22 cellular contexts compared by ENCODE assay signal in the genomic region with DNA sequence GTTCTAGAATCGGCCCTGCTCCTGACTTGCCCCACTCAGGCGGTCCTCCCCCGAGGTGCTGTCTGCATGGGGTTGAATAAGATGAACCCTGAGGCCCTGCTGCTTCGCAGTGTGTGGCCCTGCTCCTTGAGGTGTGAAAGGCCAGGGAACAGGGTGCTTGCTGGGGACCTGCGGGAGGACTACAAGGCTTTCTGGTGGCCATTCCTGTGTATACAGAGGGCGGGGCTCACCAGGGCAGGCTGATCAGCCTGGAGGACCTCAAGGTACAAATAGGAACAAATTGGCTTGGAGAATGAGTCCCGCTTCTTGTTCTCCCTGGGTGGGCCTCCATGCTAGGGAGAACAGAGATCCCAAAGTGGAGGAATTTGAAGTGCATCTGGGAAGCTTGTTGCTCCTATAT. TPM values are rescaled to one million over a fixed set of nuclear protein-coding genes. Genes with fewer than 3 reads are reported as not detected.
DNase-seq lines count a peak whose midpoint lies in the region; ATAC-seq, FAIRE-seq and TF ChIP-seq lines count a peak whose summit lies in the region.
"Had no signal": no experiment of that assay in that cellular context is flagged by ENCODE, and none has a peak within 500 bp of the region (broad histone marks: within the 10 kb centered on the region; RNA-seq: fewer than 3 reads in every experiment).

No MANE protein-coding gene starts in this region.

- H3K27me3 ChIP-seq in Karpas-422 (ENCODE audit: low read length) (no peaks in the 10 kb centered on the region), H1 (replicated peaks in 1 of 4; ENCODE audit: control insufficient read depth in 3 of 4, extremely low read depth in 1 of 4, insufficient read depth in 3 of 4, low read length in 3 of 4) (no peaks in the 10 kb centered on the region)
- H3K27me3 ChIP-seq: BLaER1 had no signal

- H2BK20ac ChIP-seq in H1 (ENCODE audit: low read length), result no peak overlapping the region

- H3K4me3 ChIP-seq in Karpas-422 (ENCODE audit: low read length) (no peak overlapping the region), H1 (ENCODE audit: extremely low read depth in 1 of 4, insufficient read depth in 2 of 4, low read depth in 3 of 4, low read length in 4 of 4) (no peak overlapping the region)
- H3K4me3 ChIP-seq: BLaER1 had no signal

- no peak overlapping the region for H2BK12ac ChIP-seq in H1 (ENCODE audit: low read depth, low read length)

- no peak overlapping the region for H2BK15ac ChIP-seq in H1 (ENCODE audit: low read length)

- H2BK120ac ChIP-seq in H1 (replicated peaks; ENCODE audit: low read depth, low read length), result no peak overlapping the region

- H3K14ac ChIP-seq in H1 (ENCODE audit: insufficient read length), result no peak overlapping the region

- peaks cover 25% of the 10 kb centered on the region for H3K4me1 ChIP-seq in Karpas-422 (ENCODE audit: low read length)
- peaks cover 0 to under 1% (median 0%) of the 10 kb centered on the region in 4 experiments; a peak in 1 of 7 replicates for H3K4me1 ChIP-seq in H1 (replicated peaks in 1 of 4; ENCODE audit: control insufficient read depth in 3 of 4, insufficient read depth in 4 of 4, low read length in 3 of 4)
- H3K4me1 ChIP-seq: BE2C had no signal

- no peaks in the 10 kb centered on the region; the same call in 1 of the 2 replicates for H3K23me2 ChIP-seq in H1 (ENCODE audit: low read depth, low read length)

- peak overlapping the region; percentile 13; the same call in 1 of the 2 replicates for H2BK5ac ChIP-seq in H1 (ENCODE audit: low read depth, low read length)

- no peaks in the 10 kb centered on the region for H4K20me1 ChIP-seq in Karpas-422 (ENCODE audit: insufficient read depth, low read depth, low read length)
- H4K20me1 ChIP-seq in H1 (replicated peaks in 1 of 2; ENCODE audit: control insufficient read depth in 1 of 2, insufficient read depth in 2 of 2, low read length in 2 of 2), result no peaks in the 10 kb centered on the region
- H4K20me1 ChIP-seq: BLaER1 had no signal

- no peaks in the 10 kb centered on the region for H3K9me3 ChIP-seq in Karpas-422 (ENCODE audit: low read length)
- no peaks in the 10 kb centered on the region for H3K9me3 ChIP-seq in H1 (ENCODE audit: insufficient read depth in 2 of 2, low read depth in 1 of 2, low read length in 1 of 2)
- H3K9me3 ChIP-seq: BE2C, BLaER1 had no signal

- H3K18ac ChIP-seq in H1 (ENCODE audit: extremely low read depth, low read length), result no peak overlapping the region

- no peaks in the 10 kb centered on the region for H3K79me1 ChIP-seq in H1 (ENCODE audit: low read depth, low read length)

- H4K5ac ChIP-seq in H1 (ENCODE audit: insufficient read length, low read depth, low read length), result no peak overlapping the region

- TF ChIP-seq CTCF in H1 (IDR thresholded peaks at IDR 0.05; ENCODE audit: control extremely low read depth in 1 of 3, insufficient read depth in 1 of 3, low read depth in 1 of 3, low read length in 3 of 3), result no peak

- no peak overlapping the region for H3K56ac ChIP-seq in H1 (replicated peaks; ENCODE audit: insufficient read length, low read depth, low read length)

- TF ChIP-seq POLR2A in H1 (IDR thresholded peaks at IDR 0.05; ENCODE audit: control extremely low read depth in 1 of 2, low read depth in 2 of 2, low read length in 2 of 2), result no peak

- H2AFZ ChIP-seq in Karpas-422 (ENCODE audit: low read length) (no peak overlapping the region), H1 (ENCODE audit: low read length) (no peak overlapping the region)

- CTCF ChIA-PET in H1 (lab: Charles Lee; ENCODE audit: partially characterized antibody), result interaction anchor here (1.0 kb wide), 1 partner anchor 28 kb away, joined by 5 read pairs; no protein-coding TSS in a partner anchor

- H3K9ac ChIP-seq in Karpas-422 (ENCODE audit: low read length), result no peak overlapping the region
- no peak overlapping the region for H3K9ac ChIP-seq in H1 (replicated peaks in 1 of 4; ENCODE audit: extremely low read depth in 1 of 4, low read depth in 3 of 4, low read length in 3 of 4)
- H3K9ac ChIP-seq: BLaER1 had no signal

- WGBS in H1 (ENCODE audit: extremely low coverage in 1 of 2, insufficient coverage in 1 of 2, insufficient read length in 1 of 2, insufficient replicate concordance in 2 of 2, low coverage in 1 of 2, low lambda C conversion rate in 2 of 2, missing lambda C conversion rate in 1 of 2), 2 experiments, result 84% methylated on average over 7 of the region's 7 CpGs; no CpG with 5 or more reads in 1 of the 2 experiments

- no peak overlapping the region for H4K91ac ChIP-seq in H1 (replicated peaks; ENCODE audit: insufficient read length, low read length)

- H3K79me2 ChIP-seq in Karpas-422 (ENCODE audit: low read length) (no peaks in the 10 kb centered on the region), H1 (ENCODE audit: control insufficient read depth in 1 of 2, insufficient read depth in 2 of 2, low read length in 2 of 2) (no peaks in the 10 kb centered on the region)

- no peak overlapping the region for H3K27ac ChIP-seq in Karpas-422 (ENCODE audit: low read length)
- no peak overlapping the region for H3K27ac ChIP-seq in H1 (ENCODE audit: low read depth, low read length)
- H3K27ac ChIP-seq: BLaER1 had no signal

- no peak for TF ChIP-seq EP300 in H1 (IDR thresholded peaks at IDR 0.05; ENCODE audit: borderline replicate concordance in 1 of 2, low read depth in 2 of 2, low read length in 2 of 2)

- ATAC-seq in SK-N-SH treated with all-trans-retinoic acid at 6 μM for 48 hours, result no peak
- ATAC-seq in GM18858 (IDR thresholded peaks at IDR 0.05; ENCODE audit: unreplicated experiment), result no peak
- ATAC-seq in GM19328 (IDR thresholded peaks at IDR 0.05; ENCODE audit: unreplicated experiment), result no peak

- H3K4ac ChIP-seq in H1 (replicated peaks; ENCODE audit: insufficient read length, low read depth, low read length), result no peak overlapping the region

- no peak overlapping the region for H2AK5ac ChIP-seq in H1 (ENCODE audit: low read depth, low read length)

- TF ChIP-seq RAD21 in H1 (IDR thresholded peaks at IDR 0.05 in 1 of 2, conservative IDR thresholded peaks at IDR 0.05 in 1 of 2; ENCODE audit: low read depth in 2 of 2, low read length in 2 of 2), result no peak

- H4K8ac ChIP-seq in H1 (ENCODE audit: extremely low read depth, insufficient read depth, low read length), result no peak overlapping the region

- H3K4me2 ChIP-seq in Karpas-422 (ENCODE audit: low read depth, low read length, poor library complexity, severe bottlenecking) (no peak overlapping the region), H1 (ENCODE audit: insufficient read depth in 1 of 2, low read depth in 2 of 2, low read length in 2 of 2) (no peak overlapping the region)
- H3K4me2 ChIP-seq: BLaER1 had no signal

- POLR2A ChIA-PET in H1 (lab: Charles Lee; ENCODE audit: partially characterized antibody), result no interaction called here

- H3K36me3 ChIP-seq in Karpas-422 (ENCODE audit: insufficient read depth, low read length) (no peaks in the 10 kb centered on the region), H1 (ENCODE audit: control insufficient read depth in 2 of 4, insufficient read depth in 4 of 4, low read length in 3 of 4) (no peaks in the 10 kb centered on the region)
- H3K36me3 ChIP-seq: BE2C, BLaER1 had no signal

- H3K23ac ChIP-seq in H1 (ENCODE audit: insufficient read length), result no peak overlapping the region

- no peak for FAIRE-seq in H1 (lab: Jason Lieb, UNC)
- FAIRE-seq: A204.1, D721Med, G401.6, GM12891 had no signal

- H3K9me2 ChIP-seq in Karpas-422 (replicated peaks; ENCODE audit: insufficient read depth, low read length), result no peaks in the 10 kb centered on the region

- DNase-seq in Karpas-422 (peak; percentile 30), H1 (ENCODE audit: low read depth in 1 of 2, low spot score in 2 of 2) (no peak), mesenteric fat pad (ENCODE audit: low spot score) (peak; percentile 47), hypothalamus (lab: John Stamatoyannopoulos, UW) (no peak)
- DNase-seq: 8988T; ACHN; BE2C; C1 segment of cervical spinal cord; CD4-positive, alpha-beta memory T cell; CD4-positive, CD25-positive, alpha-beta regulatory T cell; CD8-positive, alpha-beta memory T cell; COR-L47; DMS79 treated with DMSO at 0.1 percent for 48 hours; GF-D8 had no signal

RNA-seq across cellular contexts. Expression of a gene that starts 5.7 kb away (rescaled TPM):
- 1.5 and 5.2 TPM in 2 replicates for total RNA-seq in Karpas-422 (2014; rRNA removed; shearing (Covaris generic); ENCODE audit: low replicate concordance)
- 2.8 and 3.3 TPM in 2 replicates for total RNA-seq in H1 (2021; fragmentation: NEBNext Ultra II Directional; extraction: Animal tissue kit (Norgen Biotek cat#: 25700))
- 1.9 TPM in 2 replicates for polyA plus RNA-seq in H1 (2011; rRNA removed)
- polyA plus RNA-seq in H1 (2011; cell fraction: cytosol; rRNA removed), result 2.6 TPM
- 2.8 TPM for polyA plus RNA-seq in H1 (2011; cell fraction: nucleus; rRNA removed)
- polyA plus RNA-seq in H1 (2012, experiment 1 of 2), result 1.9 to 2.4 TPM (median 2.1 TPM) in 4 replicates
- 2.3 TPM for polyA plus RNA-seq in H1 (2012, experiment 2 of 2)
- 2.2 TPM for polyA plus RNA-seq in H1 (2013, experiment 1 of 2)
- polyA plus RNA-seq in H1 (2013, experiment 2 of 2), result 1.7 TPM
- 1.1 and 1.7 TPM in 2 replicates for polyA minus RNA-seq in H1 (2011; rRNA and poly(A)+ RNA removed)
- polyA minus RNA-seq in H1 (2011; cell fraction: cytosol; rRNA and poly(A)+ RNA removed), result 2.1 TPM
- 5.0 TPM for polyA minus RNA-seq in H1 (2011; cell fraction: nucleus; rRNA and poly(A)+ RNA removed)
- 113 TPM for total RNA-seq in mesenteric fat pad

RNA-seq across cellular contexts. Expression of a gene that starts 25.7 kb away (rescaled TPM):
- 66.5 and 85.9 TPM in 2 replicates for total RNA-seq in Karpas-422 (2014; rRNA removed; shearing (Covaris generic); ENCODE audit: low replicate concordance)
- 6.0 and 6.6 TPM in 2 replicates for total RNA-seq in H1 (2021; fragmentation: NEBNext Ultra II Directional; extraction: Animal tissue kit (Norgen Biotek cat#: 25700))
- 9.8 and 10.6 TPM in 2 replicates for polyA plus RNA-seq in H1 (2011; rRNA removed)
- polyA plus RNA-seq in H1 (2011; cell fraction: cytosol; rRNA removed), result 6.9 TPM
- polyA plus RNA-seq in H1 (2011; cell fraction: nucleus; rRNA removed), result 10.3 TPM
- 6.3 to 10.7 TPM (median 8.7 TPM) in 4 replicates for polyA plus RNA-seq in H1 (2012, experiment 1 of 2)
- 10.1 TPM for polyA plus RNA-seq in H1 (2012, experiment 2 of 2)
- 6.8 TPM for polyA plus RNA-seq in H1 (2013, experiment 1 of 2)
- 5.9 TPM for polyA plus RNA-seq in H1 (2013, experiment 2 of 2)
- 2.2 and 2.8 TPM in 2 replicates for polyA minus RNA-seq in H1 (2011; rRNA and poly(A)+ RNA removed)
- 3.4 TPM for polyA minus RNA-seq in H1 (2011; cell fraction: cytosol; rRNA and poly(A)+ RNA removed)
- 2.4 TPM for polyA minus RNA-seq in H1 (2011; cell fraction: nucleus; rRNA and poly(A)+ RNA removed)
- total RNA-seq in mesenteric fat pad, result 39.2 TPM

RNA-seq across cellular contexts. Expression of a gene that starts 28.2 kb away (rescaled TPM):
- total RNA-seq in Karpas-422 (2014; rRNA removed; shearing (Covaris generic); ENCODE audit: low replicate concordance), result 51.7 and 84.0 TPM in 2 replicates
- total RNA-seq in H1 (2021; fragmentation: NEBNext Ultra II Directional; extraction: Animal tissue kit (Norgen Biotek cat#: 25700)), result 130 and 133 TPM in 2 replicates
- 102 and 109 TPM in 2 replicates for polyA plus RNA-seq in H1 (2011; rRNA removed)
- 124 TPM for polyA plus RNA-seq in H1 (2011; cell fraction: cytosol; rRNA removed)
- polyA plus RNA-seq in H1 (2011; cell fraction: nucleus; rRNA removed), result 287 TPM
- polyA plus RNA-seq in H1 (2012, experiment 1 of 2), result 114 to 152 TPM (median 137 TPM) in 4 replicates
- 73.3 TPM for polyA plus RNA-seq in H1 (2012, experiment 2 of 2)
- 77.2 TPM for polyA plus RNA-seq in H1 (2013, experiment 1 of 2)
- 72.5 TPM for polyA plus RNA-seq in H1 (2013, experiment 2 of 2)
- polyA minus RNA-seq in H1 (2011; rRNA and poly(A)+ RNA removed), result 105 and 121 TPM in 2 replicates
- polyA minus RNA-seq in H1 (2011; cell fraction: cytosol; rRNA and poly(A)+ RNA removed), result 63.4 TPM
- 68.9 TPM for polyA minus RNA-seq in H1 (2011; cell fraction: nucleus; rRNA and poly(A)+ RNA removed)
- total RNA-seq in mesenteric fat pad, result 51.5 TPM

RNA-seq across cellular contexts. Expression of a gene that starts 34.1 kb away (rescaled TPM):
- total RNA-seq in Karpas-422 (2014; rRNA removed; shearing (Covaris generic); ENCODE audit: low replicate concordance), result 9.0 and 9.2 TPM in 2 replicates
- 9.6 and 10.9 TPM in 2 replicates for total RNA-seq in H1 (2021; fragmentation: NEBNext Ultra II Directional; extraction: Animal tissue kit (Norgen Biotek cat#: 25700))
- polyA plus RNA-seq in H1 (2011; rRNA removed), result 3.8 and 5.5 TPM in 2 replicates
- 7.7 TPM for polyA plus RNA-seq in H1 (2011; cell fraction: cytosol; rRNA removed)
- polyA plus RNA-seq in H1 (2011; cell fraction: nucleus; rRNA removed), result 72.9 TPM
- polyA plus RNA-seq in H1 (2012, experiment 1 of 2), result 13.2 to 17.1 TPM (median 14.7 TPM) in 4 replicates
- polyA plus RNA-seq in H1 (2012, experiment 2 of 2), result 7.8 TPM
- 9.7 TPM for polyA plus RNA-seq in H1 (2013, experiment 1 of 2)
- polyA plus RNA-seq in H1 (2013, experiment 2 of 2), result 8.4 TPM
- polyA minus RNA-seq in H1 (2011; rRNA and poly(A)+ RNA removed), result 1.5 and 2.4 TPM in 2 replicates
- 2.1 TPM for polyA minus RNA-seq in H1 (2011; cell fraction: cytosol; rRNA and poly(A)+ RNA removed)
- polyA minus RNA-seq in H1 (2011; cell fraction: nucleus; rRNA and poly(A)+ RNA removed), result 6.9 TPM
- total RNA-seq in mesenteric fat pad, result 5.7 TPM
- polyA plus RNA-seq: CD8-positive, alpha-beta memory T cell had no signal

RNA-seq across cellular contexts. Expression of a gene that starts 40.0 kb away (rescaled TPM):
- total RNA-seq in Karpas-422 (2014; rRNA removed; shearing (Covaris generic); ENCODE audit: low replicate concordance), result 73.5 and 78.5 TPM in 2 replicates
- 90.0 and 90.3 TPM in 2 replicates for total RNA-seq in H1 (2021; fragmentation: NEBNext Ultra II Directional; extraction: Animal tissue kit (Norgen Biotek cat#: 25700))
- 145 and 158 TPM in 2 replicates for polyA plus RNA-seq in H1 (2011; rRNA removed)
- 172 TPM for polyA plus RNA-seq in H1 (2011; cell fraction: cytosol; rRNA removed)
- polyA plus RNA-seq in H1 (2011; cell fraction: nucleus; rRNA removed), result 63.3 TPM
- polyA plus RNA-seq in H1 (2012, experiment 1 of 2), result 94.2 to 175 TPM (median 145 TPM) in 4 replicates
- polyA plus RNA-seq in H1 (2012, experiment 2 of 2), result 192 TPM
- polyA plus RNA-seq in H1 (2013, experiment 1 of 2), result 89.0 TPM
- polyA plus RNA-seq in H1 (2013, experiment 2 of 2), result 93.6 TPM
- polyA minus RNA-seq in H1 (2011; rRNA and poly(A)+ RNA removed), result 34.5 and 36.0 TPM in 2 replicates
- polyA minus RNA-seq in H1 (2011; cell fraction: cytosol; rRNA and poly(A)+ RNA removed), result 30.4 TPM
- 18.5 TPM for polyA minus RNA-seq in H1 (2011; cell fraction: nucleus; rRNA and poly(A)+ RNA removed)
- total RNA-seq in mesenteric fat pad, result 32.3 TPM

Comparison
In these comparisons a context has a peak if more than half of its experiments do, and no peak if none do; other contexts are left out.
1. DNase-seq: peak in Karpas-422 (single experiment) and mesenteric fat pad (single experiment); none in H1 (0 of 2) and hypothalamus (0 of 51).
2. RNA of a gene that starts 5.7 kb away (total RNA-seq): 113 TPM in mesenteric fat pad (single experiment); 2.8 to 3.3 TPM in H1 and 1.5 to 5.2 TPM in Karpas-422; every median in the first group is over 10 times any median in the second.